ENCODE assay signal across 1 cellular context in genomic region chr16:66516808-66517585, GRCh38.
TF ChIP-seq lines count a peak whose summit lies in the region.

No MANE protein-coding gene starts in this region.

TF ChIP-seq in endothelial cell of umbilical vein, 7 proteins besides CTCF, POLR2A, EP300 and RAD21 (continued from another document):
- TF ChIP-seq MAX (IDR thresholded peaks at IDR 0.05; ENCODE audit: insufficient read depth, insufficient read length) (peak; percentile 87), MYC (IDR thresholded peaks at IDR 0.05; ENCODE audit: low read depth, low read length) (no peak), JUN (IDR thresholded peaks at IDR 0.05; ENCODE audit: borderline replicate concordance, insufficient read depth, insufficient read length, low read depth) (peak; percentile 96), EZH2 (IDR thresholded peaks at IDR 0.05; ENCODE audit: borderline replicate concordance, low read depth, low read length, severe bottlenecking) (no peak)
TF ChIP-seq in endothelial cell of umbilical vein: peak in this region for 5.
